ENCODE assay signal across 21 cellular contexts in the genomic region with DNA sequence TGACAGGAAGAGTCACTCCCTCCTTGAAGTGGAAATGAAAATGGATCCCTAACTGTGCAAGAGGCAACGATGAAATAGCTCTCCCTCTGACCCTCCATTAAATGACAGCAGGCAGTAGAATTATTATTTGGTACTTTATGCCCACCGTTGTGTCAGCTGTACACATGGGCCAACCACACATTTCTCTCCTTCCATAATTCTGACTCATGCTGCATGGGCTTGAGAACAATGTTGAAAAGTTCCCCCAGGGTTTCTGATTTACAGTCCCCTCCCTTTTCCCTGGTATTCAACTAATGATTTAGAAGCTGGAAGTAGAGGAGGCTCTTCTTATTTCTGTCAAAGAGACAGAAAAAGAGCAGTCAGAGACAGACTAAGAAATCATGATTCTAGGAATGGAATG.
DNase-seq lines count a peak whose midpoint lies in the region; ATAC-seq lines count a peak whose summit lies in the region.
"Had no signal": no experiment of that assay in that cellular context is flagged by ENCODE, and none has a peak within 500 bp of the region (broad histone marks: within the 10 kb centered on the region; RNA-seq: fewer than 3 reads in every experiment).

No MANE protein-coding gene starts in this region.

- H3K4me3 Mint-ChIP-seq in T-cell = no peak overlapping the region
- H3K4me3 Mint-ChIP-seq: stimulated activated naive CD8-positive, alpha-beta T cell treated with anti-CD3 and anti-CD28 coated beads, Interleukin-15, Interleukin-2, amounts not matched to agents 100 ng/mL and 50 ng/mL, for 24 hours; type B pancreatic cell had no signal

- POLR2A ChIA-PET in T-cell (lab: Charles Lee) = no interaction called here

- H3K9me3 ChIP-seq in adipocyte (ENCODE audit: control insufficient read depth, low read length) = peaks cover 5% of the 10 kb centered on the region
- H3K9me3 ChIP-seq: HAP-1 had no signal

- H3K9me3 Mint-ChIP-seq in T-cell = peaks cover 5 to 20% (median 12%) of the 10 kb centered on the region in 3 donors

- CTCF ChIA-PET in T-cell (lab: Charles Lee) = no interaction called here

- DNase-seq in NCI-H187 treated with DMSO at 0.1 percent for 48 hours (lab: John Stamatoyannopoulos, UW) (peak; percentile 3), NCI-H187 (lab: John Stamatoyannopoulos, UW) (no peak), adipocyte (ENCODE audit: low read depth) (peak; percentile 58), hepatic stellate cell (ENCODE audit: low spot score) (peak; percentile 45), NCI-H69 (lab: John Stamatoyannopoulos, UW) (no peak), T-cell (no peak)
- no peak for DNase-seq in activated naive CD4-positive, alpha-beta T cell (lab: John Stamatoyannopoulos, UW)
- DNase-seq in activated CD8-positive, alpha-beta memory T cell treated with anti-CD3 and anti-CD28 coated beads, Interleukin-2, amount 50 U/mL, for 48 hours = no peak
- DNase-seq: activated CD4-positive, alpha-beta T cell treated with anti-CD3 and anti-CD28 coated beads for 1 hour; head of caudate nucleus; MM.1S; NCI-H1694; NCI-H446 treated with DMSO at 0.1 percent for 48 hours had no signal

- no peaks in the 10 kb centered on the region for H3K36me3 ChIP-seq in adipocyte (ENCODE audit: control insufficient read depth, insufficient read depth, low read length, severe bottlenecking)
- H3K36me3 ChIP-seq: BLaER1 treated with 17β-estradiol and CSF1 and Interleukin-3, amounts not matched to agents 10 nM and 100 nM; cardiac muscle cell; HAP-1 had no signal

- H3K27me3 ChIP-seq in adipocyte (replicated peaks; ENCODE audit: control insufficient read depth, insufficient read depth, low read length) = no peaks in the 10 kb centered on the region
- H3K27me3 ChIP-seq: BLaER1 treated with 17β-estradiol and CSF1 and Interleukin-3, amounts not matched to agents 10 nM and 100 nM; cardiac muscle cell had no signal

- H3K36me3 Mint-ChIP-seq in T-cell = no peaks in the 10 kb centered on the region
- H3K36me3 Mint-ChIP-seq: type B pancreatic cell had no signal

- H3K4me3 ChIP-seq in adipocyte (ENCODE audit: low read length) = no peak overlapping the region
- H3K4me3 ChIP-seq: BLaER1 treated with 17β-estradiol and CSF1 and Interleukin-3, amounts not matched to agents 10 nM and 100 nM; cardiac muscle cell; HAP-1; skin epidermis had no signal

- H3K27me3 Mint-ChIP-seq in T-cell = no peaks in the 10 kb centered on the region
- H3K27me3 Mint-ChIP-seq: stimulated activated naive CD8-positive, alpha-beta T cell treated with anti-CD3 and anti-CD28 coated beads, Interleukin-15, Interleukin-2, amounts not matched to agents 100 ng/mL and 50 ng/mL, for 24 hours; type B pancreatic cell had no signal

- H3K4me1 ChIP-seq in adipocyte (ENCODE audit: control insufficient read depth, insufficient read depth, low read length) = no peaks in the 10 kb centered on the region
- H3K4me1 ChIP-seq: BLaER1 treated with 17β-estradiol and CSF1 and Interleukin-3, amounts not matched to agents 10 nM and 100 nM; HAP-1; parathyroid adenoma had no signal

- no peak overlapping the region for H3K27ac Mint-ChIP-seq in T-cell
- H3K27ac Mint-ChIP-seq: stimulated activated naive CD8-positive, alpha-beta T cell treated with anti-CD3 and anti-CD28 coated beads, Interleukin-15, Interleukin-2, amounts not matched to agents 100 ng/mL and 50 ng/mL, for 24 hours; type B pancreatic cell had no signal

- no peak for ATAC-seq in T-cell (replicated peaks in 1 of 4)
- ATAC-seq: HepG2 had no signal

- no peaks in the 10 kb centered on the region for H3K4me1 Mint-ChIP-seq in T-cell

- H3K9ac ChIP-seq in adipocyte (ENCODE audit: low read length) = no peak overlapping the region
- H3K9ac ChIP-seq: BLaER1 treated with 17β-estradiol and CSF1 and Interleukin-3, amounts not matched to agents 10 nM and 100 nM; parathyroid adenoma had no signal

Comparison
In these comparisons a context has a peak if more than half of its experiments do, and no peak if none do; other contexts are left out.
1. DNase-seq: peak in NCI-H187 treated with DMSO at 0.1 percent for 48 hours (single experiment), adipocyte (single experiment) and hepatic stellate cell (single experiment); none in NCI-H187 (0 of 2), activated naive CD4-positive, alpha-beta T cell (0 of 4), NCI-H69 (single experiment), activated CD8-positive, alpha-beta memory T cell treated with anti-CD3 and anti-CD28 coated beads, Interleukin-2, amount 50 U/mL, for 48 hours (single experiment) and T-cell (0 of 34).